21 cellular contexts compared by ENCODE assay signal in genomic region chr9:21505425-21506179, GRCh38. TPM values are rescaled to one million over a fixed set of nuclear protein-coding genes. Genes with fewer than 3 reads are reported as not detected.
DNase-seq lines count a peak whose midpoint lies in the region; ATAC-seq, FAIRE-seq and TF ChIP-seq lines count a peak whose summit lies in the region.
"Had no signal": no experiment of that assay in that cellular context is flagged by ENCODE, and none has a peak within 500 bp of the region (broad histone marks: within the 10 kb centered on the region; RNA-seq: fewer than 3 reads in every experiment).

No MANE protein-coding gene starts in this region.

- no peaks in the 10 kb centered on the region for H3K36me3 ChIP-seq in HCT116 (ENCODE audit: control insufficient read depth in 1 of 2, insufficient read depth in 2 of 2, low read length in 2 of 2)
- peaks cover 3% of the 10 kb centered on the region for H3K36me3 ChIP-seq in mammary epithelial cell (ENCODE audit: insufficient read depth, low read length)
- H3K36me3 ChIP-seq in keratinocyte (ENCODE audit: control insufficient read depth in 2 of 2, extremely low read depth in 1 of 2, insufficient read depth in 2 of 2, low read length in 2 of 2), result peaks cover 0 to 4% of the 10 kb centered on the region in 2 experiments
- no peaks in the 10 kb centered on the region for H3K36me3 ChIP-seq in Peyer's patch
- H3K36me3 ChIP-seq: neural progenitor cell, tibial nerve had no signal

- DNase-seq in A549 (ENCODE audit: low read depth in 1 of 2, low spot score in 1 of 2), result no peak
- DNase-seq in HCT116 (ENCODE audit: low read depth, low spot score), result no peak
- peak; percentile 80 for DNase-seq in mammary epithelial cell
- no peak for DNase-seq in keratinocyte (ENCODE audit: low read depth, low spot score)
- no peak for DNase-seq in DMS79 treated with DMSO at 0.1 percent for 48 hours (lab: John Stamatoyannopoulos, UW)
- no peak for DNase-seq in left ventricle myocardium superior
- no peak for DNase-seq in Peyer's patch
- DNase-seq: activated CD4-positive, alpha-beta T cell treated with anti-CD3 and anti-CD28 coated beads for 36 hours; anterior cingulate cortex; NCI-H1092; NCI-H526 treated with DMSO at 0.1 percent for 48 hours had no signal

- no peaks in the 10 kb centered on the region for H3K9me3 ChIP-seq in A549
- H3K9me3 ChIP-seq in HCT116 (ENCODE audit: control insufficient read depth in 1 of 2, insufficient read depth in 1 of 2, low read depth in 1 of 2, low read length in 2 of 2), result no peaks in the 10 kb centered on the region
- no peaks in the 10 kb centered on the region for H3K9me3 ChIP-seq in mammary epithelial cell (replicated peaks; ENCODE audit: insufficient read depth, low read length)
- H3K9me3 ChIP-seq in keratinocyte (ENCODE audit: control insufficient read depth, low read depth, low read length), result no peaks in the 10 kb centered on the region
- no peaks in the 10 kb centered on the region for H3K9me3 ChIP-seq in Peyer's patch
- H3K9me3 ChIP-seq: tibial nerve had no signal

- H3K9me2 ChIP-seq in HCT116 (ENCODE audit: insufficient read depth), result no peaks in the 10 kb centered on the region

- WGBS in A549 (ENCODE audit: missing lambda C conversion rate), result 66% methylated on average over 10 of the region's 10 CpGs
- WGBS in mammary epithelial cell (ENCODE audit: low coverage, missing lambda C conversion rate), result 55% methylated on average over 8 of the region's 10 CpGs

- no peak for TF ChIP-seq EP300 in A549 (IDR thresholded peaks at IDR 0.05)

- peak overlapping the region; percentile 5; the same call in 2 of the 3 replicates for H3K4me2 ChIP-seq in A549
- H3K4me2 ChIP-seq in HCT116 (ENCODE audit: low read length), result peak overlapping the region; percentile 30
- no peak overlapping the region for H3K4me2 ChIP-seq in mammary epithelial cell (ENCODE audit: insufficient read depth, low read depth, low read length)
- H3K4me2 ChIP-seq in keratinocyte (ENCODE audit: control insufficient read depth, extremely low read depth, insufficient read depth, low read depth, low read length), result peak overlapping the region; percentile 14
- H3K4me2 ChIP-seq: neural progenitor cell had no signal

- no peak overlapping the region for H3K9ac ChIP-seq in HCT116 (ENCODE audit: low read length)
- H3K9ac ChIP-seq in mammary epithelial cell (ENCODE audit: insufficient read depth, low read length), result no peak overlapping the region
- no peak overlapping the region for H3K9ac ChIP-seq in keratinocyte (ENCODE audit: control insufficient read depth, extremely low read depth, insufficient read depth, low read length)
- H3K9ac ChIP-seq: neural progenitor cell had no signal

- no peak for TF ChIP-seq CTCF in A549 (IDR thresholded peaks at IDR 0.05)
- TF ChIP-seq CTCF in HCT116 (IDR thresholded peaks at IDR 0.05 in 2 of 3, conservative IDR thresholded peaks at IDR 0.05 in 1 of 3; ENCODE audit: borderline replicate concordance in 1 of 3, insufficient read depth in 1 of 3, low read depth in 2 of 3, low read length in 2 of 3), result no peak
- no peak for TF ChIP-seq CTCF in mammary epithelial cell (conservative IDR thresholded peaks at IDR 0.05 in 1 of 2, IDR thresholded peaks at IDR 0.05 in 1 of 2; ENCODE audit: extremely low read depth in 1 of 2, insufficient read depth in 1 of 2, low read depth in 1 of 2, low read length in 2 of 2)
- no peak for TF ChIP-seq CTCF in keratinocyte (optimal IDR thresholded peaks at IDR 0.05 in 1 of 3, IDR thresholded peaks at IDR 0.05 in 1 of 3, conservative IDR thresholded peaks at IDR 0.05 in 1 of 3; ENCODE audit: extremely low read depth in 1 of 3, insufficient read depth in 2 of 3, low read length in 3 of 3)
- TF ChIP-seq CTCF in Peyer's patch (IDR thresholded peaks at IDR 0.05), result no peak

- H3K27me3 ChIP-seq in HCT116 (ENCODE audit: insufficient read depth, low read length), result no peaks in the 10 kb centered on the region
- no peaks in the 10 kb centered on the region for H3K27me3 ChIP-seq in mammary epithelial cell (ENCODE audit: insufficient read depth, low read length)
- H3K27me3 ChIP-seq in keratinocyte (ENCODE audit: control insufficient read depth, extremely low read depth, insufficient read depth, low read length), result no peaks in the 10 kb centered on the region
- no peaks in the 10 kb centered on the region for H3K27me3 ChIP-seq in Peyer's patch
- H3K27me3 ChIP-seq: neural progenitor cell, tibial nerve had no signal

- ATAC-seq in A549, result peak; percentile 47 to 55; a peak in 5 of 6 replicates
- ATAC-seq in HCT116, result peak; percentile 43
- ATAC-seq in HG03520 (IDR thresholded peaks at IDR 0.05; ENCODE audit: unreplicated experiment), result no peak
- ATAC-seq in left ventricle myocardium superior, result no peak
- ATAC-seq: activated CD4-positive, alpha-beta T cell treated with anti-CD3 and anti-CD28 coated beads for 36 hours had no signal

- H3K4me3 ChIP-seq in A549, result no peak overlapping the region
- no peak overlapping the region for H3K4me3 ChIP-seq in HCT116 (replicated peaks in 1 of 2; ENCODE audit: low read depth in 1 of 2, low read length in 2 of 2)
- no peak overlapping the region for H3K4me3 ChIP-seq in mammary epithelial cell (replicated peaks in 1 of 3; ENCODE audit: insufficient read depth in 1 of 3, low read depth in 2 of 3, low read length in 3 of 3)
- H3K4me3 ChIP-seq in keratinocyte (ENCODE audit: control insufficient read depth in 2 of 3, extremely low read depth in 1 of 3, insufficient read depth in 2 of 3, low read depth in 1 of 3, low read length in 3 of 3), result no peak overlapping the region
- H3K4me3 ChIP-seq in Peyer's patch, result no peak overlapping the region
- H3K4me3 ChIP-seq: neural progenitor cell, tibial nerve had no signal

- POLR2A ChIA-PET in A549 (lab: Yijun Ruan, JAX), result no interaction called here
- POLR2A ChIA-PET in HCT116 (lab: Charles Lee), result no interaction called here

- in situ Hi-C loops in mammary epithelial cell (cut with MboI; ENCODE audit: low sequenced_read_pairs in 2 of 2), result loop anchor here in 1 of 2 donors (25.0 kb wide), 1 partner anchor 282 kb away; no protein-coding TSS in a partner anchor

- dilution Hi-C loops in mammary epithelial cell (cut with HindIII; ENCODE audit: low sequenced_read_pairs) (no loop called here), keratinocyte (cut with MboI; ENCODE audit: extremely low pct_ligation_motif_present, low sequenced_read_pairs) (no loop called here)

- TF ChIP-seq POLR2A in A549 (IDR thresholded peaks at IDR 0.05; ENCODE audit: low read length) (no peak), HCT116 (IDR thresholded peaks at IDR 0.05; ENCODE audit: borderline replicate concordance, extremely low read depth, insufficient read depth, insufficient read length) (no peak), Peyer's patch (IDR thresholded peaks at IDR 0.05) (no peak)

- TF ChIP-seq RAD21 in A549 (conservative IDR thresholded peaks at IDR 0.05 in 1 of 2, IDR thresholded peaks at IDR 0.05 in 1 of 2) (no peak), HCT116 (IDR thresholded peaks at IDR 0.05; ENCODE audit: low read depth) (no peak)

- peaks cover 78% of the 10 kb centered on the region for H3K4me1 ChIP-seq in A549
- H3K4me1 ChIP-seq in HCT116 (ENCODE audit: control insufficient read depth in 1 of 2, insufficient read depth in 2 of 2, low read length in 2 of 2), result peaks cover 34 to 59% of the 10 kb centered on the region in 2 experiments
- H3K4me1 ChIP-seq in mammary epithelial cell (ENCODE audit: insufficient read depth, low read length), result peaks cover 53% of the 10 kb centered on the region
- peaks cover 55% of the 10 kb centered on the region for H3K4me1 ChIP-seq in keratinocyte (ENCODE audit: control insufficient read depth, extremely low read depth, insufficient read depth, low read length)
- H3K4me1 ChIP-seq in Peyer's patch, result peaks cover 0 to under 1% (median 0%) of the 10 kb centered on the region in 4 donors
- H3K4me1 ChIP-seq: neural progenitor cell had no signal

- H4K20me1 ChIP-seq in HCT116 (ENCODE audit: insufficient read depth), result peaks cover 9% of the 10 kb centered on the region
- H4K20me1 ChIP-seq in mammary epithelial cell (ENCODE audit: insufficient read depth, low read length), result peaks cover 10% of the 10 kb centered on the region
- H4K20me1 ChIP-seq in keratinocyte (ENCODE audit: control insufficient read depth, extremely low read depth, insufficient read depth, low read length), result peaks cover 25% of the 10 kb centered on the region

- peak overlapping the region in 1 of 2 experiments; percentile 5; a peak in 1 of 6 replicates for H3K27ac ChIP-seq in A549
- peak overlapping the region; percentile 32; the same call in 1 of the 2 replicates for H3K27ac ChIP-seq in HCT116 (ENCODE audit: low read depth, low read length)
- H3K27ac ChIP-seq in mammary epithelial cell (ENCODE audit: insufficient read depth, low read depth, low read length), result no peak overlapping the region
- H3K27ac ChIP-seq in keratinocyte (ENCODE audit: control insufficient read depth, insufficient read depth, low read length), result no peak overlapping the region
- H3K27ac ChIP-seq in Peyer's patch, result no peak overlapping the region
- H3K27ac ChIP-seq: neural progenitor cell, tibial nerve had no signal

- peaks cover 6% of the 10 kb centered on the region for H3K9me1 ChIP-seq in keratinocyte (ENCODE audit: control insufficient read depth, extremely low read depth, insufficient read depth, low read length)

- H2AFZ ChIP-seq in HCT116 (ENCODE audit: low read depth, low read length, poor library complexity, severe bottlenecking) (no peak overlapping the region), mammary epithelial cell (ENCODE audit: low read depth, low read length) (no peak overlapping the region), keratinocyte (ENCODE audit: control insufficient read depth, low read length) (no peak overlapping the region)
- H2AFZ ChIP-seq: neural progenitor cell had no signal

- RAD21 ChIA-PET in HCT116 (lab: Charles Lee; ENCODE audit: low non-redundant PET in 1 of 2, low total read pairs in 2 of 2, uncharacterized antibody in 2 of 2, unreplicated experiment in 2 of 2), result no interaction called here

- 0 out of 2 replicates have a peak, but pooled peaks cover 6% of the 10 kb centered on the region for H3K79me2 ChIP-seq in HCT116 (ENCODE audit: insufficient read depth, low read length)
- H3K79me2 ChIP-seq in mammary epithelial cell (ENCODE audit: insufficient read depth, low read length), result peaks cover 29% of the 10 kb centered on the region
- peaks cover 13% of the 10 kb centered on the region for H3K79me2 ChIP-seq in keratinocyte (ENCODE audit: control insufficient read depth, insufficient read depth, low read length)

- FAIRE-seq in A549 (lab: Jason Lieb, UNC) (no peak), keratinocyte (lab: Jason Lieb, UNC) (peak; percentile 92)
- FAIRE-seq: colon had no signal

- no TSS peak for BruUV-seq in HCT116 (replicated peaks; lab: Mats Ljungman, UMichigan)
- no TSS peak for BruUV-seq in mammary epithelial cell (replicated peaks; lab: Mats Ljungman, UMichigan)

- intact Hi-C loops in HCT116 (cut with micrococcal nuclease) (loop anchor here (1.0 to 5.0 kb wide), 3 partner anchors 179 to 270 kb away; no protein-coding TSS in a partner anchor), mammary epithelial cell (cut with micrococcal nuclease) (loop anchor here (5.0 to 10.0 kb wide), 2 partner anchors 49 to 182 kb away; no protein-coding TSS in a partner anchor), left ventricle myocardium superior (cut with micrococcal nuclease) (no loop called here)

- CTCF ChIA-PET in A549 (lab: Yijun Ruan, JAX) (interaction anchor here (0.6 to 1.3 kb wide), 2 partner anchors 26 to 252 kb away, joined by 3 read pairs; no protein-coding TSS in a partner anchor), HCT116 (lab: Charles Lee) (interaction anchor here (1.3 to 1.8 kb wide), 4 partner anchors 40 to 323 kb away, joined by 3 to 7 read pairs (median 5); no protein-coding TSS in a partner anchor), mammary epithelial cell (lab: Charles Lee; ENCODE audit: low non-redundant PET) (no interaction called here)

RNA-seq across cellular contexts. Expression of gene IFNE, which starts 23.5 kb away (rescaled TPM):
- polyA plus RNA-seq in A549 (2011; rRNA removed), result 3.1 and 4.3 TPM in 2 replicates
- polyA plus RNA-seq in A549 (2012; cell fraction: cytosol; rRNA removed), result 0.13 and 0.20 TPM in 2 replicates
- polyA plus RNA-seq in A549 (2012; cell fraction: nucleus; rRNA removed), result 1.3 and 1.8 TPM in 2 replicates
- 2.3 to 2.5 TPM (median 2.4 TPM) in 3 replicates for polyA plus RNA-seq in A549 (2017; fragmentation: RNase III; extraction: RNeasy Plus Mini Kit Qiagen cat#74134 plus additional on column Dnase treatment)
- polyA minus RNA-seq in A549 (2011; rRNA and poly(A)+ RNA removed), result 1.4 and 2.9 TPM in 2 replicates
- total RNA-seq in HCT116 (2021; ENCODE audit: unreplicated experiment), result 0.96 TPM
- 0.16 TPM in 1 of 2 replicates, not detected in the other for polyA plus RNA-seq in HCT116 (2012)
- 10 to 100 TPM; 12.0 to 18.2 TPM for total RNA-seq in mammary epithelial cell
- 0.61 TPM for polyA plus RNA-seq in mammary epithelial cell
- polyA minus RNA-seq in mammary epithelial cell, result 4.0 TPM
- polyA plus RNA-seq in keratinocyte, result 0.51 to 3.9 TPM (median 2.6 TPM) in 3 replicates
- 4.2 TPM for polyA plus RNA-seq in keratinocyte (2011; ENCODE audit: low read depth)
- polyA plus RNA-seq in keratinocyte (2011; cell fraction: cytosol; rRNA removed), result 0.08 and 0.24 TPM in 2 replicates
- 16.1 and 17.8 TPM in 2 replicates for polyA plus RNA-seq in keratinocyte (2011; cell fraction: nucleus; rRNA removed)
- 0.60 and 3.0 TPM in 2 replicates for polyA plus RNA-seq in keratinocyte (2012; ENCODE audit: low replicate concordance)
- polyA minus RNA-seq in keratinocyte, result 0.36 to 9.0 TPM (median 2.8 TPM) in 3 replicates
- not detected for polyA minus RNA-seq in keratinocyte (2011; cell fraction: cytosol; rRNA and poly(A)+ RNA removed)
- polyA minus RNA-seq in keratinocyte (2011; cell fraction: nucleus; rRNA and poly(A)+ RNA removed), result 8.4 and 23.0 TPM in 2 replicates
- total RNA-seq in left ventricle myocardium superior, result not detected
- total RNA-seq in Peyer's patch, result 1 to 10 TPM in 3 of 4 donors, not detected in 1; 5.3 to 5.5 (median 5.3) TPM
- total RNA-seq: A172; activated CD4-positive, alpha-beta T cell treated with anti-CD3 and anti-CD28 coated beads for 36 hours; CD4-positive, alpha-beta memory T cell; Daoy; epithelial cell of proximal tubule; mesenteric fat pad; OCI-LY7; tibial nerve had no signal
- polyA plus RNA-seq: CD4-positive, alpha-beta memory T cell had no signal

Comparison
In these comparisons a context has a peak if more than half of its experiments do, and no peak if none do; other contexts are left out.
1. ATAC-seq: peak in A549 (2 of 2) and HCT116 (single experiment); none in HG03520 (single experiment) and left ventricle myocardium superior (single experiment).